13 cellular contexts compared by ENCODE assay signal in genomic region chr3:168517514-168518071, GRCh38.
DNase-seq lines count a peak whose midpoint lies in the region; ATAC-seq and TF ChIP-seq lines count a peak whose summit lies in the region.
"Had no signal": no experiment of that assay in that cellular context is flagged by ENCODE, and none has a peak within 500 bp of the region (broad histone marks: within the 10 kb centered on the region; RNA-seq: fewer than 3 reads in every experiment).

No MANE protein-coding gene starts in this region.

- intact Hi-C loops in CD4-positive, alpha-beta memory T cell (cut with micrococcal nuclease): no loop called here
- intact Hi-C loops in left lung (cut with DNase I): no loop called here
- intact Hi-C loops in PC-9 (cut with micrococcal nuclease; ENCODE audit: unreplicated experiment): no loop called here

- no peaks in the 10 kb centered on the region for H3K27me3 ChIP-seq in CD4-positive, alpha-beta memory T cell (ENCODE audit: insufficient read depth, low read length)
- H3K27me3 ChIP-seq in left lung (no peaks in the 10 kb centered on the region), PC-9 (ENCODE audit: insufficient read depth, low read depth) (no peaks in the 10 kb centered on the region)
- H3K27me3 ChIP-seq: thyroid gland had no signal

- H3K36me3 Mint-ChIP-seq in CD4-positive, alpha-beta memory T cell: no peaks in the 10 kb centered on the region
- H3K36me3 Mint-ChIP-seq: CD4-positive, CD25-positive, alpha-beta regulatory T cell had no signal

- no peaks in the 10 kb centered on the region for H3K4me1 ChIP-seq in CD4-positive, alpha-beta memory T cell (ENCODE audit: insufficient read depth, low read length)
- no peaks in the 10 kb centered on the region for H3K4me1 ChIP-seq in left lung
- no peaks in the 10 kb centered on the region for H3K4me1 ChIP-seq in PC-9 (replicated peaks; ENCODE audit: insufficient read depth)
- H3K4me1 ChIP-seq: thyroid gland had no signal

- no peaks in the 10 kb centered on the region for H3K9me2 ChIP-seq in PC-9 (ENCODE audit: insufficient read depth)

- no peak overlapping the region for H3K4me2 ChIP-seq in PC-9

- no peaks in the 10 kb centered on the region for H3K36me3 ChIP-seq in CD4-positive, alpha-beta memory T cell (ENCODE audit: insufficient read depth, low read length)
- H3K36me3 ChIP-seq in left lung: no peaks in the 10 kb centered on the region
- H3K36me3 ChIP-seq in PC-9 (ENCODE audit: low read depth): no peaks in the 10 kb centered on the region
- H3K36me3 ChIP-seq: thyroid gland had no signal

- CTCF ChIA-PET in CD4-positive, alpha-beta memory T cell (lab: Charles Lee; ENCODE audit: partially characterized antibody): no interaction called here
- CTCF ChIA-PET in PC-9 (lab: Charles Lee): no interaction called here

- H4K20me1 ChIP-seq in PC-9 (ENCODE audit: insufficient read depth): no peaks in the 10 kb centered on the region

- no peaks in the 10 kb centered on the region for H3K27me3 Mint-ChIP-seq in CD4-positive, alpha-beta memory T cell
- H3K27me3 Mint-ChIP-seq: CD4-positive, CD25-positive, alpha-beta regulatory T cell had no signal

- no peak overlapping the region for H2AFZ ChIP-seq in PC-9

- POLR2A ChIA-PET in CD4-positive, alpha-beta memory T cell (lab: Charles Lee; ENCODE audit: partially characterized antibody): no interaction called here
- POLR2A ChIA-PET in PC-9 (lab: Charles Lee; ENCODE audit: unreplicated experiment): no interaction called here

- ATAC-seq in GM21619 (IDR thresholded peaks at IDR 0.05; ENCODE audit: unreplicated experiment) (peak; percentile 39), left lung (no peak)
- no peak for ATAC-seq in activated CD4-positive, CD25-positive, alpha-beta regulatory T cell treated with anti-CD3 and anti-CD28 coated beads, Interleukin-2, amount 50 U/mL, for 24 hours

- H3K4me3 Mint-ChIP-seq in CD4-positive, alpha-beta memory T cell: no peak overlapping the region
- H3K4me3 Mint-ChIP-seq: CD4-positive, CD25-positive, alpha-beta regulatory T cell had no signal

- no peaks in the 10 kb centered on the region for H3K9me3 ChIP-seq in CD4-positive, alpha-beta memory T cell (ENCODE audit: control insufficient read depth in 1 of 2, low read length in 2 of 2)
- H3K9me3 ChIP-seq in left lung: no peaks in the 10 kb centered on the region
- H3K9me3 ChIP-seq in PC-9 (ENCODE audit: insufficient read depth, low read depth): no peaks in the 10 kb centered on the region
- H3K9me3 ChIP-seq: thyroid gland had no signal

- peaks cover 0 to 9% (median 0%) of the 10 kb centered on the region in 8 donors for H3K9me3 Mint-ChIP-seq in CD4-positive, alpha-beta memory T cell

- no peak overlapping the region for H3K27ac ChIP-seq in CD4-positive, alpha-beta memory T cell (ENCODE audit: low read depth, low read length)
- H3K27ac ChIP-seq in left lung: no peak overlapping the region
- no peak overlapping the region for H3K27ac ChIP-seq in PC-9
- H3K27ac ChIP-seq: SK-N-MC, thyroid gland had no signal

- BruUV-seq in PC-9 (replicated peaks; lab: Mats Ljungman, UMichigan): no TSS peak

- TF ChIP-seq CTCF in GM10266 (IDR thresholded peaks at IDR 0.05; ENCODE audit: control insufficient read depth, insufficient read depth, low read depth, missing control alignments) (no peak), left lung (IDR thresholded peaks at IDR 0.05) (no peak), PC-9 (conservative IDR thresholded peaks at IDR 0.05) (no peak)

- H3K79me2 ChIP-seq in PC-9 (ENCODE audit: low read depth): no peaks in the 10 kb centered on the region

- H3K4me3 ChIP-seq in CD4-positive, alpha-beta memory T cell (ENCODE audit: low read length in 2 of 2): no peak overlapping the region
- no peak overlapping the region for H3K4me3 ChIP-seq in left lung
- H3K4me3 ChIP-seq in PC-9: no peak overlapping the region
- H3K4me3 ChIP-seq: SK-N-MC, thyroid gland had no signal

- DNase-seq in GM10266 (ENCODE audit: extremely low spot score) (peak; percentile 8), NCI-H146 (lab: John Stamatoyannopoulos, UW) (peak; percentile 96), kidney glomerular epithelial cell (lab: John Stamatoyannopoulos, UW) (peak; percentile 10), left lung (no peak), PC-9 (no peak)
- DNase-seq in CD4-positive, alpha-beta memory T cell: no peak
- DNase-seq: activated CD4-positive, alpha-beta T cell treated with anti-CD3 and anti-CD28 coated beads, Interleukin-2, amount 50 U/mL, for 1 hour; CD4-positive, CD25-positive, alpha-beta regulatory T cell; stimulated activated CD4-positive, alpha-beta T cell treated with anti-CD3 and anti-CD28 coated beads, Interleukin-4, amount 100 ng/mL, for 1 hour; thyroid gland had no signal

- H3K27ac Mint-ChIP-seq in CD4-positive, alpha-beta memory T cell: no peak overlapping the region
- H3K27ac Mint-ChIP-seq: CD4-positive, CD25-positive, alpha-beta regulatory T cell had no signal

- H3F3A ChIP-seq in PC-9 (ENCODE audit: insufficient read depth, low read depth): no peaks in the 10 kb centered on the region

- H3K4me1 Mint-ChIP-seq in CD4-positive, alpha-beta memory T cell: no peaks in the 10 kb centered on the region
- H3K4me1 Mint-ChIP-seq: CD4-positive, CD25-positive, alpha-beta regulatory T cell had no signal

Comparison
In these comparisons a context has a peak if more than half of its experiments do, and no peak if none do; other contexts are left out.
1. DNase-seq: peak in GM10266 (single experiment), NCI-H146 (single experiment) and kidney glomerular epithelial cell (single experiment); none in CD4-positive, alpha-beta memory T cell (0 of 5), left lung (0 of 2) and PC-9 (0 of 2).